In the genomic region with DNA sequence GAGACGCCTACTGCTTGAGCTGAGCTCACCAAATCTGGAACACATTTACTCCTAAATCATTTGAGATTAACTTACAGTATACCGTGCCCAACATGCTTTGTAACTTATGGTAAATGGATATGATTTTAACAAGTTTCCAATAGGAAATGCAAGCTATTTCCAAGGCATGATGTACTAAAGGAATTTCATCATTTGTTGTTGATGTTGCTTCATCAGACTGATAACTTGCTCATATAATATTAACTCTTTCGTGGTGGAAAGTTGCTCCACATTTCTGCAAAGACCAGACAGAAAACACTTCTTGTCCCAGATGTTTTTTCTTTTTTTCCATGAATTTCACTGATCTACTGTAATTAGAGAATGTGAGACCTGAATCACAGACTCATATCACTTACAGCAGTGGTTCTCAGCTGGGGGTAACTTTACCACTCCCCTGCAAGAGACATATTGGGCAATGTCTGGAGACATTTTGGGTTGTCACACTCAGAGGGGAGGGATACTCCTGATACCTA, we compare ENCODE assay signal across 10 cellular contexts.
A peak's percentile ranks its signal among the peaks of the same experiment; 100 is the strongest.
DNase-seq lines count a peak whose midpoint lies in the region; ATAC-seq, FAIRE-seq and TF ChIP-seq lines count a peak whose summit lies in the region.
"Had no signal": no experiment of that assay in that cellular context is flagged by ENCODE, and none has a peak within 500 bp of the region (broad histone marks: within the 10 kb centered on the region; RNA-seq: fewer than 3 reads in every experiment).

No MANE protein-coding gene starts in this region.

- BruUV-seq in Panc1 (replicated peaks; lab: Mats Ljungman, UMichigan), result no TSS peak

- H3K36me3 ChIP-seq in Panc1 (ENCODE audit: control insufficient read depth, insufficient read depth, low read length), result no peaks in the 10 kb centered on the region
- no peaks in the 10 kb centered on the region for H3K36me3 ChIP-seq in fibroblast of lung (ENCODE audit: control insufficient read depth, insufficient read depth, low read length)

- TF ChIP-seq CTCF in Panc1 (IDR thresholded peaks at IDR 0.05) (no peak), fibroblast of lung (conservative IDR thresholded peaks at IDR 0.05 in 1 of 2, IDR thresholded peaks at IDR 0.05 in 1 of 2; ENCODE audit: low read depth in 1 of 2, low read length in 2 of 2) (no peak)

- H3K9me3 ChIP-seq in Panc1 (ENCODE audit: control insufficient read depth, insufficient read depth, low read depth, low read length) (no peaks in the 10 kb centered on the region), fibroblast of lung (ENCODE audit: control insufficient read depth, insufficient read depth, low read depth, low read length) (no peaks in the 10 kb centered on the region)
- H3K9me3 ChIP-seq: mucosa of descending colon had no signal

- DNase-seq in GM19239 (ENCODE audit: insufficient read length, low spot score) (no peak), Panc1 (ENCODE audit: low read depth, low spot score) (no peak), fibroblast of lung (ENCODE audit: low read depth in 2 of 2) (peak; percentile 42 to 92), renal cortical epithelial cell (ENCODE audit: low read depth) (peak; percentile 71), cortex of kidney (lab: John Stamatoyannopoulos, UW) (no peak), frontal cortex (ENCODE audit: low spot score in 2 of 2) (no peak), NCI-H146 treated with DMSO at 0.1 percent for 48 hours (lab: John Stamatoyannopoulos, UW; ENCODE audit: unreplicated experiment) (no peak), hippocampal formation (lab: John Stamatoyannopoulos, UW) (no peak)
- DNase-seq: amygdala had no signal

- no peaks in the 10 kb centered on the region for H4K20me1 ChIP-seq in fibroblast of lung (ENCODE audit: control insufficient read depth, extremely low read depth, insufficient read depth, low read length)

- no peaks in the 10 kb centered on the region for H3K79me2 ChIP-seq in fibroblast of lung (ENCODE audit: control insufficient read depth, insufficient read depth, low read length)

- no peak overlapping the region for H2AFZ ChIP-seq in fibroblast of lung (ENCODE audit: low read length)

- H3K4me3 ChIP-seq in Panc1 (ENCODE audit: low read depth in 2 of 2, low read length in 2 of 2), result no peak overlapping the region
- H3K4me3 ChIP-seq in fibroblast of lung (replicated peaks in 1 of 4; ENCODE audit: control extremely low read depth in 1 of 4, insufficient read depth in 1 of 4, low read depth in 3 of 4, low read length in 4 of 4), result no peak overlapping the region
- H3K4me3 ChIP-seq: mucosa of descending colon had no signal

- peak; percentile 21 for FAIRE-seq in GM19239 (lab: Jason Lieb, UNC)
- FAIRE-seq in frontal cortex (lab: Jason Lieb, UNC), result no peak

- CTCF ChIA-PET in Panc1 (lab: Charles Lee), result interaction anchor here (0.6 kb wide), 1 partner anchor 1193 kb away, joined by 3 read pairs; no protein-coding TSS in a partner anchor

- H3K4me1 ChIP-seq in Panc1 (ENCODE audit: control insufficient read depth, insufficient read depth, low read length), result no peaks in the 10 kb centered on the region
- peaks cover 6% of the 10 kb centered on the region for H3K4me1 ChIP-seq in fibroblast of lung (ENCODE audit: control insufficient read depth, extremely low read depth, insufficient read depth, low read length)

- peaks cover 25% of the 10 kb centered on the region for H3K27me3 ChIP-seq in Panc1 (ENCODE audit: control insufficient read depth, insufficient read depth, low read length)
- H3K27me3 ChIP-seq in fibroblast of lung (ENCODE audit: control insufficient read depth, insufficient read depth, low read length), result no peaks in the 10 kb centered on the region

- H3K4me2 ChIP-seq in fibroblast of lung (ENCODE audit: extremely low read depth, insufficient read depth, low read length), result no peak overlapping the region

- H3K9ac ChIP-seq in fibroblast of lung (ENCODE audit: insufficient read depth, low read length), result no peak overlapping the region

- in situ Hi-C loops in Panc1 (cut with HindIII; ENCODE audit: low pct_unique_long_range_greater_than_20kb, low sequenced_read_pairs), result no loop called here

- intact Hi-C loops in Panc1 (cut with micrococcal nuclease; ENCODE audit: unreplicated experiment), result no loop called here

- POLR2A ChIA-PET in Panc1 (lab: Charles Lee), result no interaction called here

- H3K27ac ChIP-seq in Panc1 (ENCODE audit: low read length) (no peak overlapping the region), fibroblast of lung (ENCODE audit: insufficient read depth, low read length) (no peak overlapping the region)

- ATAC-seq in Panc1, result 0 out of 2 replicates have a peak, but pooled peaks have one; percentile 6

Comparison
In these comparisons a context has a peak if more than half of its experiments do, and no peak if none do; other contexts are left out.
1. DNase-seq: peak in fibroblast of lung (2 of 2) and renal cortical epithelial cell (single experiment); none in GM19239 (single experiment), Panc1 (single experiment), cortex of kidney (single experiment), frontal cortex (0 of 2), NCI-H146 treated with DMSO at 0.1 percent for 48 hours (single experiment) and hippocampal formation (0 of 2).